In the genomic region with DNA sequence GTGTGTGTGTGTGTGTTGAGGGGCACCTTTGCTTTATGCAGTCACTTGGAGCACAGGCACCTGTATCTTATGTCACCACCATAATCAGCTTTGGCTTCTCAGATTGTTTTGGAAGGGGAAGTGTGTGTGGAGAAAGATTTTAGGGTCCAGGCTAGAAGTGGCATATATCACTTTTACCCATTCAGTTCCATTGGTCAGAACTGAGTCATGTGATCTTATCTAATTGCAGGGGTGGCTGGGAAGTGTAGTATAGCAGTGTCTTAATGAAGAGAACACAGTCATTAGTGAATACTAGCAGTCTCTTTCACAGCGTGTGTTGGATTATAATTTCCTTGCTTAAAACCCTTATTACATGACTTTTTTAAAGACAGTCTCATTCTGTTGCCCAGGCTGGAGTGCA, we compare ENCODE assay signal across 12 cellular contexts. TPM values are rescaled to one million over a fixed set of nuclear protein-coding genes. Genes with fewer than 3 reads are reported as not detected.
DNase-seq lines count a peak whose midpoint lies in the region; ATAC-seq and TF ChIP-seq lines count a peak whose summit lies in the region.
"Had no signal": no experiment of that assay in that cellular context is flagged by ENCODE, and none has a peak within 500 bp of the region (broad histone marks: within the 10 kb centered on the region; RNA-seq: fewer than 3 reads in every experiment).

No MANE protein-coding gene starts in this region.

- H3K4me3 ChIP-seq in urinary bladder (ENCODE audit: low read depth, low read length) = no peak overlapping the region
- H3K4me3 ChIP-seq: SK-N-MC, vagina had no signal

- H3K27me3 Mint-ChIP-seq in activated T-cell treated with anti-CD3 and anti-CD28 coated beads, Interleukin-2, amount 50 U/mL, for 24 hours = no peaks in the 10 kb centered on the region
- no peaks in the 10 kb centered on the region for H3K27me3 Mint-ChIP-seq in activated naive CD4-positive, alpha-beta T cell treated with anti-CD3 and anti-CD28 coated beads, Interleukin-2, amount 10 ng/mL, durations not matched to agents 7 days and 5 days
- H3K27me3 Mint-ChIP-seq: activated naive CD8-positive, alpha-beta T cell treated with anti-CD3 and anti-CD28 coated beads, Interleukin-2, amount 10 ng/mL, durations not matched to agents 7 days and 5 days had no signal

- CTCF ChIA-PET in activated naive CD4-positive, alpha-beta T cell treated with anti-CD3 and anti-CD28 coated beads, Interleukin-2, amount 10 ng/mL, durations not matched to agents 7 days and 5 days (lab: Charles Lee) = no interaction called here

- ATAC-seq in GM21717 (IDR thresholded peaks at IDR 0.05; ENCODE audit: unreplicated experiment) (no peak), GM18505 (IDR thresholded peaks at IDR 0.05; ENCODE audit: unreplicated experiment) (no peak)

- peak overlapping the region; percentile 32 for H3K27ac Mint-ChIP-seq in activated T-cell treated with anti-CD3 and anti-CD28 coated beads, Interleukin-2, amount 50 U/mL, for 24 hours
- no peak overlapping the region for H3K27ac Mint-ChIP-seq in activated naive CD4-positive, alpha-beta T cell treated with anti-CD3 and anti-CD28 coated beads, Interleukin-2, amount 10 ng/mL, durations not matched to agents 7 days and 5 days
- H3K27ac Mint-ChIP-seq: activated naive CD8-positive, alpha-beta T cell treated with anti-CD3 and anti-CD28 coated beads, Interleukin-2, amount 10 ng/mL, durations not matched to agents 7 days and 5 days had no signal

- H3K4me1 Mint-ChIP-seq in activated T-cell treated with anti-CD3 and anti-CD28 coated beads, Interleukin-2, amount 50 U/mL, for 24 hours (ENCODE audit: low read depth) = peaks cover 67% of the 10 kb centered on the region
- H3K4me1 Mint-ChIP-seq in activated naive CD4-positive, alpha-beta T cell treated with anti-CD3 and anti-CD28 coated beads, Interleukin-2, amount 10 ng/mL, durations not matched to agents 7 days and 5 days = peaks cover 56% of the 10 kb centered on the region

- no peaks in the 10 kb centered on the region for H3K4me1 ChIP-seq in urinary bladder (ENCODE audit: insufficient read depth)

- peaks cover 6% of the 10 kb centered on the region for H3K9me3 Mint-ChIP-seq in activated T-cell treated with anti-CD3 and anti-CD28 coated beads, Interleukin-2, amount 50 U/mL, for 24 hours
- peaks cover 11% of the 10 kb centered on the region for H3K9me3 Mint-ChIP-seq in activated naive CD4-positive, alpha-beta T cell treated with anti-CD3 and anti-CD28 coated beads, Interleukin-2, amount 10 ng/mL, durations not matched to agents 7 days and 5 days

- H3K36me3 Mint-ChIP-seq in activated T-cell treated with anti-CD3 and anti-CD28 coated beads, Interleukin-2, amount 50 U/mL, for 24 hours (ENCODE audit: low read depth) = peaks cover 28% of the 10 kb centered on the region
- H3K36me3 Mint-ChIP-seq in activated naive CD4-positive, alpha-beta T cell treated with anti-CD3 and anti-CD28 coated beads, Interleukin-2, amount 10 ng/mL, durations not matched to agents 7 days and 5 days = peaks cover 38% of the 10 kb centered on the region

- WGBS in urinary bladder = 89% methylated on average over 1 of the region's 1 CpG

- no peaks in the 10 kb centered on the region for H3K36me3 ChIP-seq in urinary bladder (ENCODE audit: insufficient read depth)
- H3K36me3 ChIP-seq: vagina had no signal

- TF ChIP-seq POLR2A in erythroblast (IDR thresholded peaks at IDR 0.05; ENCODE audit: low read length) = no peak
- no peak for TF ChIP-seq POLR2A in GM18505 (IDR thresholded peaks at IDR 0.05; ENCODE audit: borderline replicate concordance, extremely low read depth, insufficient read depth, insufficient read length)

- peak overlapping the region; percentile 32 for H3K27ac ChIP-seq in urinary bladder (ENCODE audit: low read depth)
- H3K27ac ChIP-seq: SK-N-MC, vagina had no signal

- DNase-seq in activated T-cell treated with anti-CD3 and anti-CD28 coated beads, Interleukin-2, amount 50 U/mL, for 24 hours = no peak
- DNase-seq in activated T-cell treated with anti-CD3 and anti-CD28 coated beads, Interleukin-2, amount 50 U/mL, for 48 hours = no peak
- DNase-seq in NCI-H524 treated with DMSO at 0.1 percent for 48 hours (lab: John Stamatoyannopoulos, UW) (peak; percentile 42), erythroblast (lab: John Stamatoyannopoulos, UW) (peak; percentile 22 to 26)
- no peak for DNase-seq in activated naive CD4-positive, alpha-beta T cell treated with anti-CD3 and anti-CD28 coated beads, Interleukin-2, amount 10 ng/mL, durations not matched to agents 7 days and 5 days
- DNase-seq: activated CD4-positive, alpha-beta T cell treated with anti-CD3 and anti-CD28 coated beads, Interleukin-2, amount 50 U/mL, for 48 hours; activated naive CD8-positive, alpha-beta T cell treated with anti-CD3 and anti-CD28 coated beads, Interleukin-2, amount 10 ng/mL, durations not matched to agents 7 days and 5 days had no signal

- H3K4me3 Mint-ChIP-seq in activated T-cell treated with anti-CD3 and anti-CD28 coated beads, Interleukin-2, amount 50 U/mL, for 24 hours = no peak overlapping the region
- no peak overlapping the region for H3K4me3 Mint-ChIP-seq in activated naive CD4-positive, alpha-beta T cell treated with anti-CD3 and anti-CD28 coated beads, Interleukin-2, amount 10 ng/mL, durations not matched to agents 7 days and 5 days
- H3K4me3 Mint-ChIP-seq: activated naive CD8-positive, alpha-beta T cell treated with anti-CD3 and anti-CD28 coated beads, Interleukin-2, amount 10 ng/mL, durations not matched to agents 7 days and 5 days had no signal

RNA-seq across cellular contexts. Expression of a gene that starts 20.6 kb away (rescaled TPM):
- 63.3 TPM for total RNA-seq in urinary bladder
- 31.9 TPM for polyA plus RNA-seq in urinary bladder

Comparison
In these comparisons a context has a peak if more than half of its experiments do, and no peak if none do; other contexts are left out.
1. DNase-seq: peak in NCI-H524 treated with DMSO at 0.1 percent for 48 hours (single experiment) and erythroblast (2 of 2); none in activated T-cell treated with anti-CD3 and anti-CD28 coated beads, Interleukin-2, amount 50 U/mL, for 24 hours (single experiment), activated T-cell treated with anti-CD3 and anti-CD28 coated beads, Interleukin-2, amount 50 U/mL, for 48 hours (0 of 2) and activated naive CD4-positive, alpha-beta T cell treated with anti-CD3 and anti-CD28 coated beads, Interleukin-2, amount 10 ng/mL, durations not matched to agents 7 days and 5 days (single experiment).